ENCODE assay signal across 2 cellular contexts in genomic region chr15:71469393-71469792, GRCh38.
TF ChIP-seq lines count a peak whose summit lies in the region.

No MANE protein-coding gene starts in this region.

TF ChIP-seq in IMR-90, 13 proteins besides CTCF, POLR2A, EP300 and RAD21:
- TF ChIP-seq MAFK (IDR thresholded peaks at IDR 0.05; ENCODE audit: low read depth, low read length), result no peak
- TF ChIP-seq BHLHE40 (IDR thresholded peaks at IDR 0.05; ENCODE audit: low read depth, low read length), result no peak
- no peak for TF ChIP-seq RFX5 (IDR thresholded peaks at IDR 0.05; ENCODE audit: low read depth, low read length)
- TF ChIP-seq CEBPB (IDR thresholded peaks at IDR 0.05; ENCODE audit: low read depth, low read length), result no peak
- no peak for TF ChIP-seq NFE2L2 (IDR thresholded peaks at IDR 0.05; ENCODE audit: low read depth, low read length)
- TF ChIP-seq FOS (IDR thresholded peaks at IDR 0.05; ENCODE audit: low read depth, low read length), result no peak
- TF ChIP-seq ELK1 (IDR thresholded peaks at IDR 0.05; ENCODE audit: borderline replicate concordance, low read depth, low read length), result no peak
- no peak for TF ChIP-seq SMC3 (IDR thresholded peaks at IDR 0.05; ENCODE audit: low read depth, low read length)

TF ChIP-seq in WTC11, 78 proteins besides CTCF, POLR2A, EP300 and RAD21:
- TF ChIP-seq ZMAT4 (CRISPR knock-in tag; IDR thresholded peaks at IDR 0.05), result no peak
- TF ChIP-seq CREB1 (CRISPR knock-in tag; IDR thresholded peaks at IDR 0.05), result no peak
- no peak for TF ChIP-seq FOXP4 (CRISPR knock-in tag; IDR thresholded peaks at IDR 0.05)
- no peak for TF ChIP-seq RELA (CRISPR knock-in tag; IDR thresholded peaks at IDR 0.05; ENCODE audit: borderline replicate concordance)
- TF ChIP-seq MXD4 (CRISPR knock-in tag; IDR thresholded peaks at IDR 0.05; ENCODE audit: borderline replicate concordance), result no peak
